11 cellular contexts compared by ENCODE assay signal in the genomic region with DNA sequence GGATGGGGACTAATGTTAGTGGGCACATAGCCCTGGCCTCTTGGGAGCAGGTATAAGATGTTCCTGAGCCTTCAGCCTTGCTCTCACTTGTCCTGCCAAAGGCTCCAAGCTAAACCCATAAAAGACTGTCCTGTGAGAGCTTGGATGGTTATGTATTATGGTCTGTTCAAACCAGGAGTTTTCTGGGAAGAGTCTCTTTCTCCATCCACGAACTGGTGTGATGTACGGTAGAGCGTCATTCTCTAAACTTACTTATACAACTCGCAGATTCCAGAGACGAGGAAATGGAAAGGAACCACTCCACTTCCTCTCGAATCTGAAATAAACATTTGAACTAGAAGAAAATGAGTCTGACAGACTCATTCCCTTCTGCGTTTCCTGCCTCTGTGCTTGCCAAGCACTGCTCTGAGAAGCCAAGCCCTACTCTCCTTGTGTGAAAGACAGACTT. TPM values are rescaled to one million over a fixed set of nuclear protein-coding genes. Genes with fewer than 3 reads are reported as not detected.
DNase-seq lines count a peak whose midpoint lies in the region; ATAC-seq, FAIRE-seq and TF ChIP-seq lines count a peak whose summit lies in the region.
"Had no signal": no experiment of that assay in that cellular context is flagged by ENCODE, and none has a peak within 500 bp of the region (broad histone marks: within the 10 kb centered on the region; RNA-seq: fewer than 3 reads in every experiment).

No MANE protein-coding gene starts in this region.

- 37% methylated on average over 7 of the region's 7 CpGs for WGBS in hepatocyte (ENCODE audit: low lambda C conversion rate, missing lambda C conversion rate)

- in situ Hi-C loops in gastrocnemius medialis (cut with MboI; ENCODE audit: low sequenced_read_pairs in 4 of 4) = loop anchor here in 3 of 4 donors (10.0 to 25.0 kb wide), 2 partner anchors 160 to 167 kb away; no protein-coding TSS in a partner anchor

- intact Hi-C loops in gastrocnemius medialis (cut with DNase I; ENCODE audit: low total_unique reads) = loop anchor here (2.0 to 10.0 kb wide), 3 partner anchors 180 to 1700 kb away; no protein-coding TSS in a partner anchor

- peaks cover 3% of the 10 kb centered on the region for H3K27me3 Mint-ChIP-seq in brain

- H3K9me3 ChIP-seq in hepatocyte (ENCODE audit: low read depth) = no peaks in the 10 kb centered on the region
- H3K9me3 ChIP-seq in gastrocnemius medialis = no peaks in the 10 kb centered on the region
- H3K9me3 ChIP-seq: mucosa of descending colon had no signal

- H3K4me3 Mint-ChIP-seq in brain = peak overlapping the region in 4 of 5 experiments; percentile 10 to 61 (median 48)
- H3K4me3 Mint-ChIP-seq: activated CD8-positive, alpha-beta T cell treated with anti-CD3 and anti-CD28 coated beads for 36 hours had no signal

- peak overlapping the region; percentile 18 to 87 (median 55) for H3K27ac Mint-ChIP-seq in brain
- H3K27ac Mint-ChIP-seq: activated CD8-positive, alpha-beta T cell treated with anti-CD3 and anti-CD28 coated beads for 36 hours had no signal

- DNase-seq in GM03348 (ENCODE audit: low spot score) (peak; percentile 17), hepatocyte (ENCODE audit: low spot score) (no peak), gastrocnemius medialis (peak in 1 of 2 donors; percentile 36), GM12892 (ENCODE audit: insufficient read length) (no peak), OCI-M2 (lab: John Stamatoyannopoulos, UW; ENCODE audit: unreplicated experiment) (no peak), D341Med (ENCODE audit: low spot score) (no peak), HuH-7 (ENCODE audit: low spot score) (no peak)
- DNase-seq: activated CD8-positive, alpha-beta T cell treated with anti-CD3 and anti-CD28 coated beads for 36 hours; COR-L47; mucosa of descending colon had no signal

- no peak for FAIRE-seq in GM12892 (lab: Jason Lieb, UNC)

- H3K9me2 ChIP-seq in hepatocyte (replicated peaks; ENCODE audit: insufficient read depth) = no peaks in the 10 kb centered on the region

- H3K4me1 ChIP-seq in hepatocyte (ENCODE audit: insufficient read depth) (peaks cover 20% of the 10 kb centered on the region), gastrocnemius medialis (peaks cover 70 to 71% of the 10 kb centered on the region in 2 donors)

- H3K27me3 ChIP-seq in hepatocyte (peaks cover 14% of the 10 kb centered on the region), gastrocnemius medialis (no peaks in the 10 kb centered on the region)

- ATAC-seq in gastrocnemius medialis = peak in 1 of 2 donors; percentile 8
- ATAC-seq: activated CD8-positive, alpha-beta T cell treated with anti-CD3 and anti-CD28 coated beads for 36 hours; mucosa of descending colon had no signal

- no peaks in the 10 kb centered on the region for H4K20me1 ChIP-seq in hepatocyte (ENCODE audit: insufficient read depth, poor library complexity, severe bottlenecking)

- peak overlapping the region; percentile 71 for H3K27ac ChIP-seq in hepatocyte
- peak overlapping the region; percentile 90 to 95 (median 92) for H3K27ac ChIP-seq in gastrocnemius medialis

- H3K36me3 ChIP-seq in hepatocyte (replicated peaks; ENCODE audit: insufficient read depth, low read depth) (no peaks in the 10 kb centered on the region), gastrocnemius medialis (no peaks in the 10 kb centered on the region)

- no peak for TF ChIP-seq POLR2A in gastrocnemius medialis (IDR thresholded peaks at IDR 0.05)
- TF ChIP-seq POLR2A in GM12892 (IDR thresholded peaks at IDR 0.05; ENCODE audit: low read depth, low read length) = no peak

- no peaks in the 10 kb centered on the region for H3K9me3 Mint-ChIP-seq in brain
- H3K9me3 Mint-ChIP-seq: activated CD8-positive, alpha-beta T cell treated with anti-CD3 and anti-CD28 coated beads for 36 hours had no signal

- H3K4me2 ChIP-seq in hepatocyte = peak overlapping the region; percentile 97

- H3K4me1 Mint-ChIP-seq in brain = peaks cover 19% of the 10 kb centered on the region

- peak overlapping the region; percentile 45 for H2AFZ ChIP-seq in hepatocyte

- TF ChIP-seq CTCF in brain (conservative IDR thresholded peaks at IDR 0.05) = no peak
- TF ChIP-seq CTCF in hepatocyte (IDR thresholded peaks at IDR 0.05; ENCODE audit: poor library complexity) = no peak
- TF ChIP-seq CTCF in gastrocnemius medialis (IDR thresholded peaks at IDR 0.05 in 4 of 5, conservative IDR thresholded peaks at IDR 0.05 in 1 of 5) = no peak

- no peaks in the 10 kb centered on the region for H3K36me3 Mint-ChIP-seq in brain

- H3K4me3 ChIP-seq in hepatocyte (no peak overlapping the region), gastrocnemius medialis (peak overlapping the region; percentile 2 to 39 (median 17))
- H3K4me3 ChIP-seq: mucosa of descending colon had no signal

- H3K79me2 ChIP-seq in hepatocyte = no peaks in the 10 kb centered on the region

RNA-seq across cellular contexts. Expression of gene SOBP, which starts 5.3 kb away (rescaled TPM):
- polyA plus RNA-seq in brain (ENCODE audit: insufficient read depth, low read depth, low replicate concordance) (27.2 TPM), hepatocyte (2.2 and 2.5 TPM in 2 replicates)
- total RNA-seq in hepatocyte (2.1 and 3.4 TPM in 2 replicates), gastrocnemius medialis (10 to 100 TPM in 3 of 4 donors, 1 to 10 TPM in 1; 3.8 to 32.5 (median 19.4) TPM)
- polyA plus RNA-seq in GM12892 (2012; ENCODE audit: missing spikeins) = 0.19 TPM

RNA-seq across cellular contexts. Expression of gene PDSS2, which starts 35.9 kb away (rescaled TPM):
- polyA plus RNA-seq in brain (ENCODE audit: insufficient read depth, low read depth, low replicate concordance) = 15.3 TPM
- 18.2 and 19.0 TPM in 2 replicates for total RNA-seq in hepatocyte
- polyA plus RNA-seq in hepatocyte = 11.0 and 15.3 TPM in 2 replicates
- total RNA-seq in gastrocnemius medialis = 10 to 100 TPM in 2 of 4 donors, 1 to 10 TPM in 2; 6.6 to 14.3 (median 10.0) TPM
- 7.9 TPM for polyA plus RNA-seq in GM12892 (2012; ENCODE audit: missing spikeins)
